8 cellular contexts compared by ENCODE assay signal in genomic region chr14:64388533-64389243, GRCh38. TPM values are rescaled to one million over a fixed set of nuclear protein-coding genes. Genes with fewer than 3 reads are reported as not detected.
DNase-seq lines count a peak whose midpoint lies in the region; ATAC-seq and TF ChIP-seq lines count a peak whose summit lies in the region.

No MANE protein-coding gene starts in this region.

- intact Hi-C loops in CD14-positive monocyte (cut with micrococcal nuclease): loop anchor here in 1 of 2 donors (2.0 to 10.0 kb wide), 2 partner anchors 118 to 706 kb away; no protein-coding TSS in a partner anchor

- ATAC-seq in GM21526 (IDR thresholded peaks at IDR 0.05; ENCODE audit: low FRiP score, unreplicated experiment): peak; percentile 9
- ATAC-seq in activated T-helper 17 cell treated with anti-CD3 and anti-CD28 coated beads, Interleukin-2, amount 50 U/mL, for 72 hours (replicated peaks): peak; percentile 3

- H3K36me3 Mint-ChIP-seq in CD14-positive monocyte (peaks cover 6 to 12% of the 10 kb centered on the region in 2 donors), osteocyte (ENCODE audit: unreplicated experiment) (peaks cover 12% of the 10 kb centered on the region)
- peaks cover 53% of the 10 kb centered on the region for H3K36me3 Mint-ChIP-seq in activated T-helper 17 cell treated with anti-CD3 and anti-CD28 coated beads, Interleukin-2, amount 50 U/mL, for 72 hours (ENCODE audit: low read depth)

- DNase-seq in CD14-positive monocyte (ENCODE audit: low spot score) (no peak), NCI-H146 (lab: John Stamatoyannopoulos, UW) (peak; percentile 53), glomerular visceral epithelial cell (ENCODE audit: extremely low spot score) (peak; percentile 29), osteocyte (ENCODE audit: extremely low spot score, unreplicated experiment) (no peak), T1000 (lab: John Stamatoyannopoulos, UW) (no peak)
- DNase-seq in activated CD8-positive, alpha-beta memory T cell treated with anti-CD3 and anti-CD28 coated beads, Interleukin-2, amount 50 U/mL, for 4 hours: no peak

- H3K27ac Mint-ChIP-seq in CD14-positive monocyte (peak overlapping the region; percentile 85 to 95 (median 93)), osteocyte (ENCODE audit: unreplicated experiment) (peak overlapping the region; percentile 96)
- peak overlapping the region; percentile 95 for H3K27ac Mint-ChIP-seq in activated T-helper 17 cell treated with anti-CD3 and anti-CD28 coated beads, Interleukin-2, amount 50 U/mL, for 72 hours

- TF ChIP-seq CTCF in CD14-positive monocyte (IDR thresholded peaks at IDR 0.05) (no peak), osteocyte (IDR thresholded peaks at IDR 0.05) (no peak)

- peak overlapping the region; percentile 99 for H3K4me3 Mint-ChIP-seq in CD14-positive monocyte
- H3K4me3 Mint-ChIP-seq in activated T-helper 17 cell treated with anti-CD3 and anti-CD28 coated beads, Interleukin-2, amount 50 U/mL, for 72 hours: peak overlapping the region; percentile 95
- peak overlapping the region; percentile 97 for H3K4me3 Mint-ChIP-seq in osteocyte (ENCODE audit: unreplicated experiment)

- H3K9me3 Mint-ChIP-seq in CD14-positive monocyte: peaks cover 0 to 6% (median 0%) of the 10 kb centered on the region in 7 donors
- H3K9me3 Mint-ChIP-seq in activated T-helper 17 cell treated with anti-CD3 and anti-CD28 coated beads, Interleukin-2, amount 50 U/mL, for 72 hours: no peaks in the 10 kb centered on the region
- no peaks in the 10 kb centered on the region for H3K9me3 Mint-ChIP-seq in osteocyte (ENCODE audit: unreplicated experiment)

- H3K4me1 Mint-ChIP-seq in CD14-positive monocyte (peaks cover 30% of the 10 kb centered on the region), osteocyte (ENCODE audit: unreplicated experiment) (peaks cover 32% of the 10 kb centered on the region)
- H3K4me1 Mint-ChIP-seq in activated T-helper 17 cell treated with anti-CD3 and anti-CD28 coated beads, Interleukin-2, amount 50 U/mL, for 72 hours: peaks cover 13% of the 10 kb centered on the region

- peaks cover 0 to 2% (median 0%) of the 10 kb centered on the region in 3 donors for H3K27me3 Mint-ChIP-seq in CD14-positive monocyte (ENCODE audit: low read depth in 3 of 3)
- no peaks in the 10 kb centered on the region for H3K27me3 Mint-ChIP-seq in activated T-helper 17 cell treated with anti-CD3 and anti-CD28 coated beads, Interleukin-2, amount 50 U/mL, for 72 hours
- H3K27me3 Mint-ChIP-seq in osteocyte (ENCODE audit: unreplicated experiment): no peaks in the 10 kb centered on the region

RNA-seq across cellular contexts. Expression of gene MTHFD1, which starts 0.5 kb away (rescaled TPM):
- 10 to 100 TPM; 14.3 to 21.3 TPM for polyA plus RNA-seq in CD14-positive monocyte
- 100 to 1,000 TPM; 142 to 282 TPM for total RNA-seq in activated T-helper 17 cell treated with anti-CD3 and anti-CD28 coated beads, Interleukin-2, amount 50 U/mL, for 72 hours
- total RNA-seq in osteocyte: 77.8 and 79.3 TPM in 2 replicates

Comparison
In these comparisons a context has a peak if more than half of its experiments do, and no peak if none do; other contexts are left out.
1. DNase-seq: peak in NCI-H146 (single experiment) and glomerular visceral epithelial cell (single experiment); none in CD14-positive monocyte (single experiment), osteocyte (single experiment), T1000 (single experiment) and activated CD8-positive, alpha-beta memory T cell treated with anti-CD3 and anti-CD28 coated beads, Interleukin-2, amount 50 U/mL, for 4 hours (single experiment).
2. Peak in every context shown above with its lines, with median percentiles within 50 percentile points of each other: H3K27ac Mint-ChIP-seq and H3K4me3 Mint-ChIP-seq.